ENCODE assay signal across 8 cellular contexts in the genomic region with DNA sequence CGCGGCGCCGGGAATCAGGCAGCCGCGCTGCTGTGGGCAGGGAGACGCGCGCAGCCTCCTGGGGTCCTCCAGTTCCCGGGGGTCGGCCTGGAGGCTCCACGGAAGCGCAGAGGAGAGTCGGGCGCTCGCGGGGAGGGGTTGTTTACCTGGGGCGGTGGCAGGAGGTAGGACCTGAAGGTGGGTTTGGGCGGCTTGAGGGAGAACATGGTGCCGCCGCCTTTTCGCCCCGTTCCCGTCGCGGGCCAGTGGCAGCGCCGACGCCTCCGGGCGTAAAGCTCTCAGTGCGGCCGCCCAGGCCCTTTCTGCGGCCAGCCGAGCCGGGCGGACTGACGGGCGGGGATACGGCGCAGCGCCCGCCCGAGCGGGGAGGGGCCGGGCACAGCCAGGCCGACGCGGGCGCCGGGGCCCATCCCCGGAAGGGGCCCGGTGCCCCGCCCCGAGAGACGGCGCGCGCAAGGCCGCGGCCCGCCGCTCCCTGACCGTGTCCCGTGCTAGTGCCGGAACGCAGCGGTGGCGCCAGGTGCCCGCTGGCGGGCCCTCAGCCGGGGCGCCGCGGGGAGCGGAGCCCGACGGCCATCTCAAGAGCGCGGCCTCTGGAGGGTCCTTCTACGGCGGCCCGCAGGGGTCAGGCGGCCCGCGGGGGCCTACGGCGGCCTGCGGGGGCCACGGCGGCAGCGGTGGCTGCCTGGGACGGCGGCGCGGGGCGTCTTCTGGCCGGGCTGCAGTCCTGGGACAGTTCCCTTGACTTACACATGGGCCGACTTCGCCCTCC. TPM values are rescaled to one million over a fixed set of nuclear protein-coding genes. Genes with fewer than 3 reads are reported as not detected.
DNase-seq lines count a peak whose midpoint lies in the region; FAIRE-seq and TF ChIP-seq lines count a peak whose summit lies in the region.

A gene with protein sequence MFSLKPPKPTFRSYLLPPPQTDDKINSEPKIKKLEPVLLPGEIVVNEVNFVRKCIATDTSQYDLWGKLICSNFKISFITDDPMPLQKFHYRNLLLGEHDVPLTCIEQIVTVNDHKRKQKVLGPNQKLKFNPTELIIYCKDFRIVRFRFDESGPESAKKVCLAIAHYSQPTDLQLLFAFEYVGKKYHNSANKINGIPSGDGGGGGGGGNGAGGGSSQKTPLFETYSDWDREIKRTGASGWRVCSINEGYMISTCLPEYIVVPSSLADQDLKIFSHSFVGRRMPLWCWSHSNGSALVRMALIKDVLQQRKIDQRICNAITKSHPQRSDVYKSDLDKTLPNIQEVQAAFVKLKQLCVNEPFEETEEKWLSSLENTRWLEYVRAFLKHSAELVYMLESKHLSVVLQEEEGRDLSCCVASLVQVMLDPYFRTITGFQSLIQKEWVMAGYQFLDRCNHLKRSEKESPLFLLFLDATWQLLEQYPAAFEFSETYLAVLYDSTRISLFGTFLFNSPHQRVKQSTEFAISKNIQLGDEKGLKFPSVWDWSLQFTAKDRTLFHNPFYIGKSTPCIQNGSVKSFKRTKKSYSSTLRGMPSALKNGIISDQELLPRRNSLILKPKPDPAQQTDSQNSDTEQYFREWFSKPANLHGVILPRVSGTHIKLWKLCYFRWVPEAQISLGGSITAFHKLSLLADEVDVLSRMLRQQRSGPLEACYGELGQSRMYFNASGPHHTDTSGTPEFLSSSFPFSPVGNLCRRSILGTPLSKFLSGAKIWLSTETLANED (minus strand): TSS at position 328 of the 772 bp plus-strand sequence. CDS start 122 bp downstream, at position 206.

- H3K4me3 ChIP-seq in GM06990 (replicated peaks; ENCODE audit: low read depth, low read length) (peak within 1 kb of the TSS; percentile 92), LNCaP clone FGC (ENCODE audit: low read depth, low read length) (peak within 1 kb of the TSS; percentile 94), astrocyte (ENCODE audit: insufficient read depth, low read depth, low read length) (peak within 1 kb of the TSS; percentile 88), retinal pigment epithelial cell (ENCODE audit: low read length) (peak within 1 kb of the TSS; percentile 91)

- FAIRE-seq in astrocyte (lab: Jason Lieb, UNC) = no peak

- peaks cover 31% of the 10 kb centered on the region for H3K79me2 ChIP-seq in astrocyte (ENCODE audit: insufficient read depth, low read length)

- TF ChIP-seq CTCF in GM06990 (IDR thresholded peaks at IDR 0.05; ENCODE audit: insufficient read depth, low read length, poor library complexity, severe bottlenecking) = no peak
- TF ChIP-seq CTCF in LNCaP clone FGC (IDR thresholded peaks at IDR 0.05; ENCODE audit: control insufficient read depth, extremely low read depth, insufficient read depth) = no peak
- no peak for TF ChIP-seq CTCF in astrocyte (IDR thresholded peaks at IDR 0.05; ENCODE audit: insufficient read depth, low read depth, low read length)
- TF ChIP-seq CTCF in retinal pigment epithelial cell (conservative IDR thresholded peaks at IDR 0.05; ENCODE audit: low read depth, low read length) = no peak

- H3K4me1 ChIP-seq in astrocyte (ENCODE audit: insufficient read depth, low read length) = peaks cover 9% of the 10 kb centered on the region

- DNase-seq in GM06990 (ENCODE audit: extremely low read depth, insufficient read length) (peak; percentile 90), GOT3 (lab: John Stamatoyannopoulos, UW) (peak; percentile 34), LNCaP clone FGC (ENCODE audit: low read depth) (no peak), astrocyte (ENCODE audit: low read depth) (peak; percentile 61), hepatic stellate cell (ENCODE audit: low spot score) (peak; percentile 86), retinal pigment epithelial cell (ENCODE audit: low read depth) (no peak), NCI-H2107 (lab: John Stamatoyannopoulos, UW) (no peak)

- H3K4me3 Mint-ChIP-seq in astrocyte (ENCODE audit: unreplicated experiment) = peak within 1 kb of the TSS; percentile 95

- H3K9ac ChIP-seq in astrocyte (ENCODE audit: low read length) = peak within 1 kb of the TSS; percentile 95

- H4K20me1 ChIP-seq in astrocyte (ENCODE audit: insufficient read depth, low read length) = peaks cover 11% of the 10 kb centered on the region

- H3K27ac ChIP-seq in astrocyte (ENCODE audit: low read depth, low read length) = peak within 1 kb of the TSS; percentile 89

- H3K36me3 ChIP-seq in GM06990 (ENCODE audit: control insufficient read depth, insufficient read depth, low read length) (no peaks in the 10 kb centered on the region), astrocyte (ENCODE audit: insufficient read depth, low read length) (peaks cover 3% of the 10 kb centered on the region)

- no peaks in the 10 kb centered on the region for H3K9me3 Mint-ChIP-seq in astrocyte (ENCODE audit: unreplicated experiment)

- H3K27me3 ChIP-seq in GM06990 (replicated peaks; ENCODE audit: control insufficient read depth, insufficient read depth, low read length) (no peaks in the 10 kb centered on the region), astrocyte (ENCODE audit: insufficient read depth, low read length) (no peaks in the 10 kb centered on the region)

- H2AFZ ChIP-seq in astrocyte (ENCODE audit: low read depth, low read length) = peak within 1 kb of the TSS; percentile 94

- H3K9me3 ChIP-seq in astrocyte (ENCODE audit: insufficient read depth, low read depth, low read length) = no peaks in the 10 kb centered on the region

- intact Hi-C loops in T-helper 2 cell treated with Interferon-gamma antibody and Interleukin-4, amounts not matched to agents 100 ng/mL and 5 ng/mL, for 36 hours (cut with micrococcal nuclease) = loop anchor here (10.0 kb wide), 1 partner anchor 883 kb away; a partner anchor contains a TSS

- no peaks in the 10 kb centered on the region for H3K27me3 Mint-ChIP-seq in astrocyte (ENCODE audit: low read depth, unreplicated experiment)

- peaks cover 7% of the 10 kb centered on the region for H3K4me1 Mint-ChIP-seq in astrocyte (ENCODE audit: low read depth, unreplicated experiment)

- peak within 1 kb of the TSS; percentile 92 for H3K4me2 ChIP-seq in astrocyte (ENCODE audit: low read length)

- H3K27ac Mint-ChIP-seq in astrocyte (ENCODE audit: unreplicated experiment) = peak within 1 kb of the TSS; percentile 88

- H3K36me3 Mint-ChIP-seq in astrocyte (ENCODE audit: low read depth, unreplicated experiment) = no peaks in the 10 kb centered on the region

RNA-seq across cellular contexts. Expression of the gene that starts here (rescaled TPM):
- 19.1 and 22.9 TPM in 2 replicates for total RNA-seq in T-helper 2 cell treated with Interferon-gamma antibody and Interleukin-4, amounts not matched to agents 100 ng/mL and 5 ng/mL, for 36 hours
- total RNA-seq in astrocyte = 11.9 and 14.8 TPM in 2 replicates

Comparison
In these comparisons a context has a peak if more than half of its experiments do, and no peak if none do; other contexts are left out.
1. DNase-seq: peak in GM06990 (single experiment), GOT3 (single experiment), astrocyte (single experiment) and hepatic stellate cell (single experiment); none in LNCaP clone FGC (single experiment), retinal pigment epithelial cell (single experiment) and NCI-H2107 (single experiment).
2. Peak in every context shown above with its lines, with median percentiles within 50 percentile points of each other: H3K4me3 ChIP-seq.